In the genomic region with DNA sequence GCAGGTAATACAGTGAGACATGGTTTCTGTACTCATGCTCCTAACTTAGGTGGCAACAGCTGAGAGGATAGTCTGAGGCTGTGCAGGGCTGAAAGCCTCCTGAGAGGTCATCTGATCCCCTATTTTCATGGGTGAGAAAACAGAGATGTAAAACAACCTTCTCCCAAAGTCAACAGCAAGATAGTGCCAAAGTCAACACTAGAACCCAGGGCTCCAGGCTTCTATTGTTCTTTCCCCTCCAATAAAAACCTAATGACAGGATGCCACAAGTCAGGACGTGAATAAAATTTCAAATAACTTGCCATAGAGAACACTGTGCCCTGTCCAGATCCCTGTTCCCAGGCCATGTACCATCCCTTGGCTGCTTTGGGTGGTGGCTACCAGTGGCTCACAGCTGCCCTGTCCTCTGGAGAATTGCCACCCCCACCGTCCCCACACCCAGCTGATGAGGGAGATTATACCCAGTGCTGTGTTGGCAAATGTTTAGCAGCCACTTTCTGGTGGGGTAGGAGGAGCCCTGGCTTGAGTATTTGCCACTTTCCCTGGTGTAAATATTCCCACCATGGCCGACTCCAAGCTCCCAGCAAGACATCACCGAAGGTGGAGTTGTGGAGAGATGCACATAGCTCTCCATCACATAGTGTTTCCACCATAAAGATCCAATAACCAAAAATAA, we compare ENCODE assay signal across 1 cellular context.
A peak's percentile ranks its signal among the peaks of the same experiment; 100 is the strongest.
TF ChIP-seq lines count a peak whose summit lies in the region.

No MANE protein-coding gene starts in this region.

TF ChIP-seq in HEK293, 187 proteins besides CTCF, POLR2A, EP300 and RAD21 (continued from another document and continues in another):
- no peak for TF ChIP-seq ZNF473 (tag by site-specific recombination; IDR thresholded peaks at IDR 0.05)
- TF ChIP-seq ZNF830 (tag by site-specific recombination; IDR thresholded peaks at IDR 0.05; ENCODE audit: low read depth) = no peak
- peak; percentile 99 for TF ChIP-seq ZSCAN30 (tag by site-specific recombination; IDR thresholded peaks at IDR 0.05)
- no peak for TF ChIP-seq ZNF777 (tag by site-specific recombination; IDR thresholded peaks at IDR 0.05; ENCODE audit: borderline replicate concordance)
- no peak for TF ChIP-seq SETDB1 (IDR thresholded peaks at IDR 0.05; ENCODE audit: insufficient read length, low read length)
- no peak for TF ChIP-seq RBAK (tag by site-specific recombination; IDR thresholded peaks at IDR 0.05)
- no peak for TF ChIP-seq ZNF214 (tag by site-specific recombination; IDR thresholded peaks at IDR 0.05; ENCODE audit: borderline replicate concordance)
- TF ChIP-seq, protein P1, sequence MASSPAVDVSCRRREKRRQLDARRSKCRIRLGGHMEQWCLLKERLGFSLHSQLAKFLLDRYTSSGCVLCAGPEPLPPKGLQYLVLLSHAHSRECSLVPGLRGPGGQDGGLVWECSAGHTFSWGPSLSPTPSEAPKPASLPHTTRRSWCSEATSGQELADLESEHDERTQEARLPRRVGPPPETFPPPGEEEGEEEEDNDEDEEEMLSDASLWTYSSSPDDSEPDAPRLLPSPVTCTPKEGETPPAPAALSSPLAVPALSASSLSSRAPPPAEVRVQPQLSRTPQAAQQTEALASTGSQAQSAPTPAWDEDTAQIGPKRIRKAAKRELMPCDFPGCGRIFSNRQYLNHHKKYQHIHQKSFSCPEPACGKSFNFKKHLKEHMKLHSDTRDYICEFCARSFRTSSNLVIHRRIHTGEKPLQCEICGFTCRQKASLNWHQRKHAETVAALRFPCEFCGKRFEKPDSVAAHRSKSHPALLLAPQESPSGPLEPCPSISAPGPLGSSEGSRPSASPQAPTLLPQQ (tag by site-specific recombination; IDR thresholded peaks at IDR 0.05) = no peak
- TF ChIP-seq ZNF768 (tag by site-specific recombination; IDR thresholded peaks at IDR 0.05) = no peak; the same call in 1 of the 2 replicates
- TF ChIP-seq, protein P2, sequence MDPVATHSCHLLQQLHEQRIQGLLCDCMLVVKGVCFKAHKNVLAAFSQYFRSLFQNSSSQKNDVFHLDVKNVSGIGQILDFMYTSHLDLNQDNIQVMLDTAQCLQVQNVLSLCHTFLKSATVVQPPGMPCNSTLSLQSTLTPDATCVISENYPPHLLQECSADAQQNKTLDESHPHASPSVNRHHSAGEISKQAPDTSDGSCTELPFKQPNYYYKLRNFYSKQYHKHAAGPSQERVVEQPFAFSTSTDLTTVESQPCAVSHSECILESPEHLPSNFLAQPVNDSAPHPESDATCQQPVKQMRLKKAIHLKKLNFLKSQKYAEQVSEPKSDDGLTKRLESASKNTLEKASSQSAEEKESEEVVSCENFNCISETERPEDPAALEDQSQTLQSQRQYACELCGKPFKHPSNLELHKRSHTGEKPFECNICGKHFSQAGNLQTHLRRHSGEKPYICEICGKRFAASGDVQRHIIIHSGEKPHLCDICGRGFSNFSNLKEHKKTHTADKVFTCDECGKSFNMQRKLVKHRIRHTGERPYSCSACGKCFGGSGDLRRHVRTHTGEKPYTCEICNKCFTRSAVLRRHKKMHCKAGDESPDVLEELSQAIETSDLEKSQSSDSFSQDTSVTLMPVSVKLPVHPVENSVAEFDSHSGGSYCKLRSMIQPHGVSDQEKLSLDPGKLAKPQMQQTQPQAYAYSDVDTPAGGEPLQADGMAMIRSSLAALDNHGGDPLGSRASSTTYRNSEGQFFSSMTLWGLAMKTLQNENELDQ (tag by site-specific recombination; IDR thresholded peaks at IDR 0.05; ENCODE audit: low read depth) = no peak
- no peak for TF ChIP-seq ZNF747 (tag by site-specific recombination; IDR thresholded peaks at IDR 0.05)
- TF ChIP-seq, protein P3, sequence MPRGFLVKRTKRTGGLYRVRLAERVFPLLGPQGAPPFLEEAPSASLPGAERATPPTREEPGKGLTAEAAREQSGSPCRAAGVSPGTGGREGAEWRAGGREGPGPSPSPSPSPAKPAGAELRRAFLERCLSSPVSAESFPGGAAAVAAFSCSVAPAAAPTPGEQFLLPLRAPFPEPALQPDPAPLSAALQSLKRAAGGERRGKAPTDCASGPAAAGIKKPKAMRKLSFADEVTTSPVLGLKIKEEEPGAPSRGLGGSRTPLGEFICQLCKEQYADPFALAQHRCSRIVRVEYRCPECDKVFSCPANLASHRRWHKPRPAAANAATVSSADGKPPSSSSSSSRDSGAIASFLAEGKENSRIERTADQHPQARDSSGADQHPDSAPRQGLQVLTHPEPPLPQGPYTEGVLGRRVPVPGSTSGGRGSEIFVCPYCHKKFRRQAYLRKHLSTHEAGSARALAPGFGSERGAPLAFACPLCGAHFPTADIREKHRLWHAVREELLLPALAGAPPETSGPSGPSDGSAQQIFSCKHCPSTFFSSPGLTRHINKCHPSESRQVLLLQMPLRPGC (tag by site-specific recombination; IDR thresholded peaks at IDR 0.05) = peak; percentile 88
- no peak for TF ChIP-seq SALL2 (tag by site-specific recombination; IDR thresholded peaks at IDR 0.05; ENCODE audit: borderline replicate concordance)
- TF ChIP-seq, protein P4, sequence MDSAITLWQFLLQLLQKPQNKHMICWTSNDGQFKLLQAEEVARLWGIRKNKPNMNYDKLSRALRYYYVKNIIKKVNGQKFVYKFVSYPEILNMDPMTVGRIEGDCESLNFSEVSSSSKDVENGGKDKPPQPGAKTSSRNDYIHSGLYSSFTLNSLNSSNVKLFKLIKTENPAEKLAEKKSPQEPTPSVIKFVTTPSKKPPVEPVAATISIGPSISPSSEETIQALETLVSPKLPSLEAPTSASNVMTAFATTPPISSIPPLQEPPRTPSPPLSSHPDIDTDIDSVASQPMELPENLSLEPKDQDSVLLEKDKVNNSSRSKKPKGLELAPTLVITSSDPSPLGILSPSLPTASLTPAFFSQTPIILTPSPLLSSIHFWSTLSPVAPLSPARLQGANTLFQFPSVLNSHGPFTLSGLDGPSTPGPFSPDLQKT (IDR thresholded peaks at IDR 0.05; ENCODE audit: borderline replicate concordance, low read depth, low read length) = no peak
- no peak for TF ChIP-seq ZFHX2 (tag by site-specific recombination; conservative IDR thresholded peaks at IDR 0.05)
- TF ChIP-seq, protein P5, sequence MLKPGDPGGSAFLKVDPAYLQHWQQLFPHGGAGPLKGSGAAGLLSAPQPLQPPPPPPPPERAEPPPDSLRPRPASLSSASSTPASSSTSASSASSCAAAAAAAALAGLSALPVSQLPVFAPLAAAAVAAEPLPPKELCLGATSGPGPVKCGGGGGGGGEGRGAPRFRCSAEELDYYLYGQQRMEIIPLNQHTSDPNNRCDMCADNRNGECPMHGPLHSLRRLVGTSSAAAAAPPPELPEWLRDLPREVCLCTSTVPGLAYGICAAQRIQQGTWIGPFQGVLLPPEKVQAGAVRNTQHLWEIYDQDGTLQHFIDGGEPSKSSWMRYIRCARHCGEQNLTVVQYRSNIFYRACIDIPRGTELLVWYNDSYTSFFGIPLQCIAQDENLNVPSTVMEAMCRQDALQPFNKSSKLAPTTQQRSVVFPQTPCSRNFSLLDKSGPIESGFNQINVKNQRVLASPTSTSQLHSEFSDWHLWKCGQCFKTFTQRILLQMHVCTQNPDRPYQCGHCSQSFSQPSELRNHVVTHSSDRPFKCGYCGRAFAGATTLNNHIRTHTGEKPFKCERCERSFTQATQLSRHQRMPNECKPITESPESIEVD (tag by site-specific recombination; IDR thresholded peaks at IDR 0.05) = peak; percentile 99
- no peak for TF ChIP-seq ZNF530 (tag by site-specific recombination; IDR thresholded peaks at IDR 0.05; ENCODE audit: low read depth)
- no peak for TF ChIP-seq KLF9 (tag by site-specific recombination; IDR thresholded peaks at IDR 0.05; ENCODE audit: low read depth)
- no peak for TF ChIP-seq ZNF133 (tag by site-specific recombination; IDR thresholded peaks at IDR 0.05)
- no peak for TF ChIP-seq ZNF623 (tag by site-specific recombination; IDR thresholded peaks at IDR 0.05)
- TF ChIP-seq, protein P6, sequence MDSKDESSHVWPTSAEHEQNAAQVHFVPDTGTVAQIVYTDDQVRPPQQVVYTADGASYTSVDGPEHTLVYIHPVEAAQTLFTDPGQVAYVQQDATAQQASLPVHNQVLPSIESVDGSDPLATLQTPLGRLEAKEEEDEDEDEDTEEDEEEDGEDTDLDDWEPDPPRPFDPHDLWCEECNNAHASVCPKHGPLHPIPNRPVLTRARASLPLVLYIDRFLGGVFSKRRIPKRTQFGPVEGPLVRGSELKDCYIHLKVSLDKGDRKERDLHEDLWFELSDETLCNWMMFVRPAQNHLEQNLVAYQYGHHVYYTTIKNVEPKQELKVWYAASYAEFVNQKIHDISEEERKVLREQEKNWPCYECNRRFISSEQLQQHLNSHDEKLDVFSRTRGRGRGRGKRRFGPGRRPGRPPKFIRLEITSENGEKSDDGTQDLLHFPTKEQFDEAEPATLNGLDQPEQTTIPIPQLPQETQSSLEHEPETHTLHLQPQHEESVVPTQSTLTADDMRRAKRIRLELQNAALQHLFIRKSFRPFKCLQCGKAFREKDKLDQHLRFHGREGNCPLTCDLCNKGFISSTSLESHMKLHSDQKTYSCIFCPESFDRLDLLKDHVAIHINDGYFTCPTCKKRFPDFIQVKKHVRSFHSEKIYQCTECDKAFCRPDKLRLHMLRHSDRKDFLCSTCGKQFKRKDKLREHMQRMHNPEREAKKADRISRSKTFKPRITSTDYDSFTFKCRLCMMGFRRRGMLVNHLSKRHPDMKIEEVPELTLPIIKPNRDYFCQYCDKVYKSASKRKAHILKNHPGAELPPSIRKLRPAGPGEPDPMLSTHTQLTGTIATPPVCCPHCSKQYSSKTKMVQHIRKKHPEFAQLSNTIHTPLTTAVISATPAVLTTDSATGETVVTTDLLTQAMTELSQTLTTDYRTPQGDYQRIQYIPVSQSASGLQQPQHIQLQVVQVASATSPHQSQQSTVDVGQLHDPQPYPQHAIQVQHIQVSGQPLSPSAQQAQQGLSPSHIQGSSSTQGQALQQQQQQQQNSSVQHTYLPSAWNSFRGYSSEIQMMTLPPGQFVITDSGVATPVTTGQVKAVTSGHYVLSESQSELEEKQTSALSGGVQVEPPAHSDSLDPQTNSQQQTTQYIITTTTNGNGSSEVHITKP (tag by site-specific recombination; IDR thresholded peaks at IDR 0.05) = 0 out of 2 replicates have a peak, but pooled peaks have one; percentile 38
- no peak for TF ChIP-seq ZNF654 (tag by site-specific recombination; IDR thresholded peaks at IDR 0.05; ENCODE audit: low read depth)
- TF ChIP-seq, protein P7, sequence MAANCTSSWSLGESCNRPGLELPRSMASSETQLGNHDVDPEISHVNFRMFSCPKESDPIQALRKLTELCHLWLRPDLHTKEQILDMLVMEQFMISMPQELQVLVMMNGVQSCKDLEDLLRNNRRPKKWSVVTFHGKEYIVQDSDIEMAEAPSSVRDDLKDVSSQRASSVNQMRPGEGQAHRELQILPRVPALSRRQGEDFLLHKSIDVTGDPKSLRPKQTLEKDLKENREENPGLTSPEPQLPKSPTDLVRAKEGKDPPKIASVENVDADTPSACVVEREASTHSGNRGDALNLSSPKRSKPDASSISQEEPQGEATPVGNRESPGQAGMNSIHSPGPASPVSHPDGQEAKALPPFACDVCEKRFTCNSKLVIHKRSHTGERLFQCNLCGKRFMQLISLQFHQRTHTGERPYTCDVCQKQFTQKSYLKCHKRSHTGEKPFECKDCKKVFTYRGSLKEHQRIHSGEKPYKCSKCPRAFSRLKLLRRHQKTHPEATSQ (tag by site-specific recombination; IDR thresholded peaks at IDR 0.05) = 0 out of 2 replicates have a peak, but pooled peaks have one; percentile 31
- TF ChIP-seq ZNF114 (tag by site-specific recombination; IDR thresholded peaks at IDR 0.05) = no peak
- TF ChIP-seq ZSCAN16 (tag by site-specific recombination; IDR thresholded peaks at IDR 0.05) = 0 out of 2 replicates have a peak, but pooled peaks have one; percentile 50
- TF ChIP-seq ZNF521 (tag by site-specific recombination; IDR thresholded peaks at IDR 0.05) = no peak
- no peak for TF ChIP-seq SP2 (tag by site-specific recombination; IDR thresholded peaks at IDR 0.05)
- TF ChIP-seq ZNF610 (tag by site-specific recombination; IDR thresholded peaks at IDR 0.05; ENCODE audit: borderline replicate concordance) = peak; percentile 88
- TF ChIP-seq SP3 (tag by site-specific recombination; IDR thresholded peaks at IDR 0.05) = no peak
- peak; percentile 96 for TF ChIP-seq OSR2 (tag by site-specific recombination; IDR thresholded peaks at IDR 0.05)
- TF ChIP-seq GLIS2 (tag by site-specific recombination; IDR thresholded peaks at IDR 0.05) = no peak
- TF ChIP-seq ZNF223 (tag by site-specific recombination; IDR thresholded peaks at IDR 0.05) = no peak
- TF ChIP-seq ZNF391 (tag by site-specific recombination; IDR thresholded peaks at IDR 0.05; ENCODE audit: borderline replicate concordance, low read depth) = peak; percentile 65; the same call in 1 of the 2 replicates
- TF ChIP-seq ZNF701 (tag by site-specific recombination; IDR thresholded peaks at IDR 0.05) = no peak
- peak; percentile 39; the same call in 1 of the 2 replicates for TF ChIP-seq KLF10 (tag by site-specific recombination; IDR thresholded peaks at IDR 0.05)
- TF ChIP-seq, protein P8, sequence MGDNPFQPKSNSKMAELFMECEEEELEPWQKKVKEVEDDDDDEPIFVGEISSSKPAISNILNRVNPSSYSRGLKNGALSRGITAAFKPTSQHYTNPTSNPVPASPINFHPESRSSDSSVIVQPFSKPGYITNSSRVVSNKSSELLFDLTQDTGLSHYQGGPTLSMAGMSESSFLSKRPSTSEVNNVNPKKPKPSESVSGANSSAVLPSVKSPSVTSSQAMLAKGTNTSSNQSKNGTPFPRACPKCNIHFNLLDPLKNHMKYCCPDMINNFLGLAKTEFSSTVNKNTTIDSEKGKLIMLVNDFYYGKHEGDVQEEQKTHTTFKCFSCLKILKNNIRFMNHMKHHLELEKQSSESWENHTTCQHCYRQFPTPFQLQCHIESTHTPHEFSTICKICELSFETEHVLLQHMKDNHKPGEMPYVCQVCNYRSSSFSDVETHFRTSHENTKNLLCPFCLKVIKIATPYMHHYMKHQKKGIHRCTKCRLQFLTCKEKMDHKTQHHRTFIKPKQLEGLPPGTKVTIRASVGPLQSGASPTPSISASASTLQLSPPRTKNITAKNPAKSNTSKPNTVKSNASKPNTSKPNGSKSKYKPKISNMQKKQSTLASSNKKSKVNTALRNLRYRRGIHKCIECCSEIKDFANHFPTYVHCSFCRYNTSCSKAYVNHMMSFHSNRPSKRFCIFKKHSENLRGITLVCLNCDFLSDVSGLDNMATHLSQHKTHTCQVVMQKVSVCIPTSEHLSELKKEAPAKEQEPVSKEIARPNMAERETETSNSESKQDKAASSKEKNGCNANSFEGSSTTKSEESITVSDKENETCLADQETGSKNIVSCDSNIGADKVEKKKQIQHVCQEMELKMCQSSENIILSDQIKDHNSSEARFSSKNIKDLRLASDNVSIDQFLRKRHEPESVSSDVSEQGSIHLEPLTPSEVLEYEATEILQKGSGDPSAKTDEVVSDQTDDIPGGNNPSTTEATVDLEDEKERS (tag by site-specific recombination; IDR thresholded peaks at IDR 0.05) = no peak
- TF ChIP-seq TRIM28 (IDR thresholded peaks at IDR 0.05; ENCODE audit: borderline replicate concordance, low read length) = peak; percentile 25; the same call in 1 of the 2 replicates
- TF ChIP-seq WT1 (tag by site-specific recombination; IDR thresholded peaks at IDR 0.05) = peak; percentile 92
- no peak for TF ChIP-seq ZNF140 (tag by site-specific recombination; IDR thresholded peaks at IDR 0.05)
